In the genomic region with DNA sequence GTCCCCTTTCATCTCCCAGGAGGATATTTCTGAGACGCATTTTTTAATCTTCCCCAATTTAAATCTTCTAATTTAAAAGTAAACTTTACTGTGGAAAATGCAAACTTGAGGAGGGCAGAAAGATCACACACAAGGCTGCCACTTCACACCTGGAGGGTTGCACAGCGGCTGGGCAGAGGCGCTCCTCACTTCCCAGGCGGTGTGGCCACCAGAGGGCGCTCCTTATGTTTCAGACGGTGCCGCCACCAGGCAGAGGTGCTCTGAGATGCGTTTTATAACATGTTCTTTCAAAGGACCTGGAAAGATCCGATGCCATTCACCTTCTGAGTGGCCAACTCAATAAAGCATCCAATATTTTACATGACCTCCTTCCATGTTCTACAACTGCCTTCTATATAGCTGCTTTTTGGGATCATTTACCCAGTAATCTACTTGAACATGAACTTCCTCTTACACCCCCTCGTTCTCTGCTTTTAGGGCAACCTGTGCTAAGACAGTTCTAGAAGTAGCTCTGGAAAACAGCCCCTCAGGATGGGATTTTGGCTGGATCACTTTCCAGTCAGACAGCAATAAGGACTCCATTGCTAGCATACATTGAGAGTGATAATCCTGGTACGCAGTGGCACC, we compare ENCODE assay signal across 10 cellular contexts. TPM values are rescaled to one million over a fixed set of nuclear protein-coding genes. Genes with fewer than 3 reads are reported as not detected.
DNase-seq lines count a peak whose midpoint lies in the region; ATAC-seq and TF ChIP-seq lines count a peak whose summit lies in the region.
"Had no signal": no experiment of that assay in that cellular context is flagged by ENCODE, and none has a peak within 500 bp of the region (broad histone marks: within the 10 kb centered on the region; RNA-seq: fewer than 3 reads in every experiment).

No MANE protein-coding gene starts in this region.

- H3K9me3 Mint-ChIP-seq in activated naive CD8-positive, alpha-beta T cell treated with anti-CD3 and anti-CD28 coated beads, Interleukin-2, amount 10 ng/mL, durations not matched to agents 7 days and 5 days, result peaks cover 9% of the 10 kb centered on the region
- peaks cover 35% of the 10 kb centered on the region for H3K9me3 Mint-ChIP-seq in mesothelial cell of epicardium
- peaks cover 4% of the 10 kb centered on the region for H3K9me3 Mint-ChIP-seq in natural killer cell treated with Interleukin-12 subunit alpha and Interleukin-12 subunit beta and Interleukin-15 and Interleukin-18, amount 100 ng/mL, for 72 hours

- H3K36me3 ChIP-seq in gastroesophageal sphincter, result no peaks in the 10 kb centered on the region

- H3K27ac Mint-ChIP-seq in activated naive CD8-positive, alpha-beta T cell treated with anti-CD3 and anti-CD28 coated beads, Interleukin-2, amount 10 ng/mL, durations not matched to agents 7 days and 5 days, result no peak overlapping the region
- H3K27ac Mint-ChIP-seq in mesothelial cell of epicardium, result no peak overlapping the region
- H3K27ac Mint-ChIP-seq in natural killer cell treated with Interleukin-12 subunit alpha and Interleukin-12 subunit beta and Interleukin-15 and Interleukin-18, amount 100 ng/mL, for 72 hours, result no peak overlapping the region

- no peak for TF ChIP-seq POLR2A in gastroesophageal sphincter (IDR thresholded peaks at IDR 0.05)

- peaks cover 12% of the 10 kb centered on the region for H3K27me3 Mint-ChIP-seq in activated naive CD8-positive, alpha-beta T cell treated with anti-CD3 and anti-CD28 coated beads, Interleukin-2, amount 10 ng/mL, durations not matched to agents 7 days and 5 days
- H3K27me3 Mint-ChIP-seq in mesothelial cell of epicardium (ENCODE audit: low read depth), result peaks cover 26% of the 10 kb centered on the region
- peaks cover 10 to 17% of the 10 kb centered on the region in 2 donors for H3K27me3 Mint-ChIP-seq in natural killer cell treated with Interleukin-12 subunit alpha and Interleukin-12 subunit beta and Interleukin-15 and Interleukin-18, amount 100 ng/mL, for 72 hours

- no peaks in the 10 kb centered on the region for H3K36me3 Mint-ChIP-seq in activated naive CD8-positive, alpha-beta T cell treated with anti-CD3 and anti-CD28 coated beads, Interleukin-2, amount 10 ng/mL, durations not matched to agents 7 days and 5 days
- H3K36me3 Mint-ChIP-seq in mesothelial cell of epicardium, result no peaks in the 10 kb centered on the region
- H3K36me3 Mint-ChIP-seq in natural killer cell treated with Interleukin-12 subunit alpha and Interleukin-12 subunit beta and Interleukin-15 and Interleukin-18, amount 100 ng/mL, for 72 hours, result peaks cover 7% of the 10 kb centered on the region

- no peaks in the 10 kb centered on the region for H3K4me1 ChIP-seq in gastroesophageal sphincter

- peaks cover 0 to 23% (median 0%) of the 10 kb centered on the region in 3 donors for H3K9me3 ChIP-seq in gastroesophageal sphincter

- no peaks in the 10 kb centered on the region for H3K4me1 Mint-ChIP-seq in activated naive CD8-positive, alpha-beta T cell treated with anti-CD3 and anti-CD28 coated beads, Interleukin-2, amount 10 ng/mL, durations not matched to agents 7 days and 5 days
- H3K4me1 Mint-ChIP-seq in mesothelial cell of epicardium, result no peaks in the 10 kb centered on the region
- H3K4me1 Mint-ChIP-seq in natural killer cell treated with Interleukin-12 subunit alpha and Interleukin-12 subunit beta and Interleukin-15 and Interleukin-18, amount 100 ng/mL, for 72 hours (ENCODE audit: low read depth in 2 of 2), result no peaks in the 10 kb centered on the region

- POLR2A ChIA-PET in activated naive CD8-positive, alpha-beta T cell treated with anti-CD3 and anti-CD28 coated beads, Interleukin-2, amount 10 ng/mL, durations not matched to agents 7 days and 5 days (lab: Charles Lee), result no interaction called here

- ATAC-seq in activated naive CD8-positive, alpha-beta T cell treated with anti-CD3 and anti-CD28 coated beads, Interleukin-2, amount 10 ng/mL, durations not matched to agents 7 days and 5 days (ENCODE audit: low read depth), result no peak
- no peak for ATAC-seq in gastroesophageal sphincter
- no peak for ATAC-seq in natural killer cell treated with Interleukin-12 subunit alpha and Interleukin-12 subunit beta and Interleukin-15 and Interleukin-18, amount 100 ng/mL, for 72 hours

- TF ChIP-seq CTCF in LNCAP (IDR thresholded peaks at IDR 0.05), result peak; percentile 72
- TF ChIP-seq CTCF in mesothelial cell of epicardium (IDR thresholded peaks at IDR 0.05; ENCODE audit: unreplicated experiment), result peak; percentile 24
- TF ChIP-seq CTCF in gastroesophageal sphincter (IDR thresholded peaks at IDR 0.05), result peak in 2 of 4 experiments; percentile 27 to 60

- H3K4me3 ChIP-seq in gastroesophageal sphincter, result no peak overlapping the region

- H3K27ac ChIP-seq in gastroesophageal sphincter, result no peak overlapping the region

- peaks cover 29% of the 10 kb centered on the region for H3K27me3 ChIP-seq in gastroesophageal sphincter

- WGBS in gastroesophageal sphincter (ENCODE audit: low coverage in 1 of 2), 2 donors, result 46 to 50% methylated on average over 6 to 9 of the region's 11 CpGs

- TF ChIP-seq EP300 in gastroesophageal sphincter (IDR thresholded peaks at IDR 0.05), result no peak

- no peak overlapping the region for H3K4me3 Mint-ChIP-seq in activated naive CD8-positive, alpha-beta T cell treated with anti-CD3 and anti-CD28 coated beads, Interleukin-2, amount 10 ng/mL, durations not matched to agents 7 days and 5 days
- no peak overlapping the region for H3K4me3 Mint-ChIP-seq in mesothelial cell of epicardium
- no peak overlapping the region for H3K4me3 Mint-ChIP-seq in natural killer cell treated with Interleukin-12 subunit alpha and Interleukin-12 subunit beta and Interleukin-15 and Interleukin-18, amount 100 ng/mL, for 72 hours

- DNase-seq in DMS53 (lab: John Stamatoyannopoulos, UW) (peak; percentile 80), mesothelial cell of epicardium (ENCODE audit: low spot score in 2 of 2, unreplicated experiment in 2 of 2) (no peak), HuH-7 (ENCODE audit: low spot score) (no peak), T1000 (lab: John Stamatoyannopoulos, UW) (no peak)
- DNase-seq in activated naive CD8-positive, alpha-beta T cell treated with anti-CD3 and anti-CD28 coated beads, Interleukin-2, amount 10 ng/mL, durations not matched to agents 7 days and 5 days, result peak; percentile 40
- DNase-seq in natural killer cell treated with Interleukin-12 subunit alpha and Interleukin-12 subunit beta and Interleukin-15 and Interleukin-18, amount 100 ng/mL, for 72 hours (ENCODE audit: low spot score), result no peak
- DNase-seq: HCEC 1CT had no signal

RNA-seq across cellular contexts. Expression of gene MTUS2, which starts 14.8 kb away (rescaled TPM):
- not detected for total RNA-seq in activated naive CD8-positive, alpha-beta T cell treated with anti-CD3 and anti-CD28 coated beads, Interleukin-2, amount 10 ng/mL, durations not matched to agents 7 days and 5 days
- total RNA-seq in mesothelial cell of epicardium (1.4 to 1.9 TPM (median 1.4 TPM) in 3 replicates), gastroesophageal sphincter (10 to 100 TPM in 3 of 4 donors, under 1 TPM in 1; 0.67 to 36.7 (median 18.4) TPM)
- not detected for total RNA-seq in natural killer cell treated with Interleukin-12 subunit alpha and Interleukin-12 subunit beta and Interleukin-15 and Interleukin-18, amount 100 ng/mL, for 72 hours
- total RNA-seq: subcutaneous adipose tissue had no signal

Comparison
In these comparisons a context has a peak if more than half of its experiments do, and no peak if none do; other contexts are left out.
1. DNase-seq: peak in DMS53 (single experiment) and activated naive CD8-positive, alpha-beta T cell treated with anti-CD3 and anti-CD28 coated beads, Interleukin-2, amount 10 ng/mL, durations not matched to agents 7 days and 5 days (single experiment); none in mesothelial cell of epicardium (0 of 2), HuH-7 (single experiment), natural killer cell treated with Interleukin-12 subunit alpha and Interleukin-12 subunit beta and Interleukin-15 and Interleukin-18, amount 100 ng/mL, for 72 hours (single experiment) and T1000 (single experiment).